ENCODE assay signal across 19 cellular contexts in the genomic region with DNA sequence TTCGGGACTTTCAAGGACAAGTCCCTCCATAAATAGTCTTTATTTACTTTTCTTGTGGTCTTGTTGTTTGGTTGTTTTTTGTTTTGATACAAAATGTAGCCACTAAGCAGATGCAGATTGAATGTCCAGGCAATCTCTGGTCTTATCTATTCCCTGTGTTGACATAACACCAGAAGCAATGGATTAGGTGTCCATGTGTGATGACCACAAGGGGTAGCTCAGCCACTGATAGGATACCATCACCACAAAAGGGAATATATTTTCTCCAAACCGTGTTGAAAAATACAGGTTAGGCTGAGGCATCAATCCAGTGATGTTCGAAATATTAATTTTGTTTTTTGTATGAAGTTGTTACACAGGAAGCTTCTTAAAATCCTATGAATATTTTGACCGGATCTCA.
A peak's percentile ranks its signal among the peaks of the same experiment; 100 is the strongest.
DNase-seq lines count a peak whose midpoint lies in the region; ATAC-seq and TF ChIP-seq lines count a peak whose summit lies in the region.
"Had no signal": no experiment of that assay in that cellular context is flagged by ENCODE, and none has a peak within 500 bp of the region (broad histone marks: within the 10 kb centered on the region; RNA-seq: fewer than 3 reads in every experiment).

No MANE protein-coding gene starts in this region.

- H3K56ac ChIP-seq in mesendoderm (ENCODE audit: low read length): no peak overlapping the region

- TF ChIP-seq CTCF in BJ (IDR thresholded peaks at IDR 0.05; ENCODE audit: insufficient read depth, low read depth, low read length) (peak; percentile 15; the same call in 1 of the 2 replicates), cardiac fibroblast (IDR thresholded peaks at IDR 0.05; ENCODE audit: low read depth, low read length) (peak; percentile 27), upper lobe of left lung (IDR thresholded peaks at IDR 0.05) (no peak)

- no peak overlapping the region for H2BK120ac ChIP-seq in mesendoderm (ENCODE audit: low read depth, low read length)

- H3K4me3 ChIP-seq in BJ (ENCODE audit: low read depth, low read length) (no peak overlapping the region), cardiac fibroblast (replicated peaks in 1 of 2; ENCODE audit: low read depth in 2 of 2, low read length in 2 of 2) (no peak overlapping the region), mesendoderm (ENCODE audit: low read length) (no peak overlapping the region), upper lobe of left lung (no peak overlapping the region)
- H3K4me3 ChIP-seq: body of pancreas, psoas muscle, tibial nerve had no signal

- H3K4me1 ChIP-seq in mesendoderm (ENCODE audit: control insufficient read depth, low read depth, low read length) (no peaks in the 10 kb centered on the region), upper lobe of left lung (peaks cover 2 to 20% (median 10%) of the 10 kb centered on the region in 4 donors)
- H3K4me1 ChIP-seq: psoas muscle had no signal

- H3K9ac ChIP-seq in mesendoderm (ENCODE audit: low read length): no peak overlapping the region

- H4K8ac ChIP-seq in mesendoderm (ENCODE audit: low read depth, low read length): no peak overlapping the region

- POLR2A ChIA-PET in BJ (lab: Charles Lee): no interaction called here

- no peak overlapping the region for H3K18ac ChIP-seq in mesendoderm (ENCODE audit: low read length)

- CTCF ChIA-PET in BJ (lab: Yijun Ruan, JAX): interaction anchor here (1.1 to 14.2 kb wide), 3 partner anchors 188 to 263 kb away, joined by 3 to 204 read pairs (median 24); no protein-coding TSS in a partner anchor

- ATAC-seq in GM21717 (IDR thresholded peaks at IDR 0.05; ENCODE audit: unreplicated experiment): no peak
- no peak for ATAC-seq in upper lobe of left lung (ENCODE audit: low FRiP score in 2 of 2)
- ATAC-seq: body of pancreas; psoas muscle; stimulated activated naive B cell treated with anti-CD40 and anti-IgM and Interleukin-4, amounts not matched to agents 10 μg/mL and 1 μg/mL and 100 μg/mL, for 72 hours had no signal

- no peak overlapping the region for H3K4me2 ChIP-seq in mesendoderm (ENCODE audit: low read length)

- no peak for TF ChIP-seq EP300 in upper lobe of left lung (IDR thresholded peaks at IDR 0.05)

- H4K5ac ChIP-seq in mesendoderm (ENCODE audit: low read length): no peak overlapping the region

- no peak for TF ChIP-seq POLR2A in upper lobe of left lung (IDR thresholded peaks at IDR 0.05)

- DNase-seq in BJ (ENCODE audit: low read depth) (no peak), NCI-H146 (lab: John Stamatoyannopoulos, UW) (peak; percentile 77), cardiac fibroblast (ENCODE audit: low read depth in 2 of 2) (peak in 1 of 2 donors; percentile 31), mesendoderm (peak; percentile 72), COLO829 (ENCODE audit: low spot score) (no peak), upper lobe of left lung (no peak), NOMO-1 treated with dmso at 0.1 percent for 144 hours (lab: John Stamatoyannopoulos, UW; ENCODE audit: unreplicated experiment) (no peak)
- DNase-seq: activated CD4-positive, alpha-beta T cell treated with anti-CD3 and anti-CD28 coated beads for 48 hours; activated naive CD4-positive, alpha-beta T cell treated with anti-CD3 and anti-CD28 coated beads for 36 hours; body of pancreas; CD4-positive, alpha-beta T cell; GDM1; NCI-H187 treated with DMSO at 0.1 percent for 48 hours; NCI-H446 treated with DMSO at 0.1 percent for 48 hours; psoas muscle; stimulated activated CD4-positive, alpha-beta T cell treated with anti-CD3 and anti-CD28 coated beads, Interleukin-12 subunit alpha, Interleukin-12 subunit beta, amount 100 ng/mL, for 4 hours; stimulated activated naive B cell treated with anti-CD40 and anti-IgM and Interleukin-4, amounts not matched to agents 10 μg/mL and 1 μg/mL and 100 μg/mL, for 72 hours had no signal

- H3K9me3 ChIP-seq in upper lobe of left lung: no peaks in the 10 kb centered on the region
- H3K9me3 ChIP-seq: body of pancreas, psoas muscle, tibial nerve had no signal

- H3K4ac ChIP-seq in mesendoderm (ENCODE audit: low read depth, low read length): no peak overlapping the region

- no peak overlapping the region for H3K23ac ChIP-seq in mesendoderm (ENCODE audit: low read length)

- WGBS in mesendoderm (ENCODE audit: extremely low coverage, insufficient coverage, low lambda C conversion rate): no CpG with 5 or more reads among the region's 4 CpGs
- WGBS in upper lobe of left lung, 2 donors: 69 to 72% methylated on average over 4 of the region's 4 CpGs

- H2BK5ac ChIP-seq in mesendoderm (ENCODE audit: low read length): no peak overlapping the region

- H3K79me2 ChIP-seq in mesendoderm (ENCODE audit: control insufficient read depth, insufficient read depth, low read length): no peaks in the 10 kb centered on the region

- H2BK15ac ChIP-seq in mesendoderm (replicated peaks; ENCODE audit: low read depth): no peak overlapping the region

- no peaks in the 10 kb centered on the region for H3K79me1 ChIP-seq in mesendoderm (ENCODE audit: low read length)

- H3K27me3 ChIP-seq in BJ (ENCODE audit: control insufficient read depth, insufficient read depth, low read length): no peaks in the 10 kb centered on the region
- H3K27me3 ChIP-seq in mesendoderm (ENCODE audit: insufficient read depth, low read length, poor library complexity): no peaks in the 10 kb centered on the region
- H3K27me3 ChIP-seq in upper lobe of left lung: no peaks in the 10 kb centered on the region
- H3K27me3 ChIP-seq: body of pancreas, tibial nerve had no signal

- H3K27ac ChIP-seq in mesendoderm (ENCODE audit: low read depth, low read length) (no peak overlapping the region), upper lobe of left lung (no peak overlapping the region)
- H3K27ac ChIP-seq: body of pancreas, psoas muscle, tibial nerve had no signal

- no peaks in the 10 kb centered on the region for H3K36me3 ChIP-seq in BJ (ENCODE audit: control insufficient read depth, insufficient read depth, low read length)
- H3K36me3 ChIP-seq in mesendoderm (ENCODE audit: control insufficient read depth, insufficient read depth, low read length): no peaks in the 10 kb centered on the region
- no peaks in the 10 kb centered on the region for H3K36me3 ChIP-seq in upper lobe of left lung
- H3K36me3 ChIP-seq: tibial nerve had no signal

- no peak overlapping the region for H2AK5ac ChIP-seq in mesendoderm (ENCODE audit: low read length)

Comparison
In these comparisons a context has a peak if more than half of its experiments do, and no peak if none do; other contexts are left out.
1. DNase-seq: peak in NCI-H146 (single experiment) and mesendoderm (single experiment); none in BJ (single experiment), COLO829 (single experiment), upper lobe of left lung (0 of 2) and NOMO-1 treated with dmso at 0.1 percent for 144 hours (single experiment).
2. CTCF ChIP-seq: peak in BJ (single experiment) and cardiac fibroblast (single experiment); none in upper lobe of left lung (0 of 6).